In the genomic region with DNA sequence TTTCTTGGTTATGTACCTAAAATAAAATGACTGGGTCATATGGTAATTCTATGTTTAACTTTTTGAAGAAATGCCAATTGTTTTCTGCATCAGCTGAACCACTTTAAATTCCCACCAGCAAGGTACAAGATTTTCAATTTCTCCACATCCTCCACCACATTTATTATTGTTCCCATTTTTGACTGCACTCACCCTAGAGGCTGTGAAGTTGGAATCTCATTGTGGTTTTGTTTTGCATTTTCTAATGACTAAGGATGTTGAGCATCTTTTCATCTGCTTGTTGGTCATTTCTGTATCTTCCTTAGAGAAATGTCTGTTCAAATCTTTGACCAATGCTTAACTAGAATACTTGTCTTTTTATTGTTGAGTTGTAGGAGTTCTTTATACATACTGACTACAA, we compare ENCODE assay signal across 14 cellular contexts.
DNase-seq lines count a peak whose midpoint lies in the region; ATAC-seq and TF ChIP-seq lines count a peak whose summit lies in the region.
"Had no signal": no experiment of that assay in that cellular context is flagged by ENCODE, and none has a peak within 500 bp of the region (broad histone marks: within the 10 kb centered on the region; RNA-seq: fewer than 3 reads in every experiment).

No MANE protein-coding gene starts in this region.

- H3K36me3 ChIP-seq in PC-3 (ENCODE audit: low read depth, low read length), result no peaks in the 10 kb centered on the region
- H3K36me3 ChIP-seq: BLaER1 treated with 17β-estradiol and CSF1 and Interleukin-3, amounts not matched to agents 10 nM and 100 nM; HAP-1 had no signal

- H3K9me2 ChIP-seq in PC-3 (replicated peaks; ENCODE audit: low read length), result no peaks in the 10 kb centered on the region

- no peaks in the 10 kb centered on the region for H3K79me2 ChIP-seq in PC-3 (ENCODE audit: low read length)

- H3K4me3 ChIP-seq in PC-3 (ENCODE audit: low read length), result no peak overlapping the region
- no peak overlapping the region for H3K4me3 ChIP-seq in coronary artery
- H3K4me3 ChIP-seq: BLaER1 treated with 17β-estradiol and CSF1 and Interleukin-3, amounts not matched to agents 10 nM and 100 nM; HAP-1 had no signal

- peaks cover 29% of the 10 kb centered on the region for H3K4me1 ChIP-seq in PC-3 (ENCODE audit: insufficient read depth, low read length)
- H3K4me1 ChIP-seq: BLaER1 treated with 17β-estradiol and CSF1 and Interleukin-3, amounts not matched to agents 10 nM and 100 nM; HAP-1 had no signal

- POLR2A ChIA-PET in PC-3 (lab: Charles Lee; ENCODE audit: unreplicated experiment), result no interaction called here

- no peak overlapping the region for H2AFZ ChIP-seq in PC-3 (ENCODE audit: low read length)

- H3K27ac ChIP-seq in PC-3 (ENCODE audit: low read length), result peak overlapping the region; percentile 79
- H3K27ac ChIP-seq in coronary artery, result no peak overlapping the region
- H3K27ac ChIP-seq: BLaER1 treated with 17β-estradiol and CSF1 and Interleukin-3, amounts not matched to agents 10 nM and 100 nM had no signal

- peaks cover 6% of the 10 kb centered on the region for H3F3A ChIP-seq in PC-3 (ENCODE audit: low read length, unreplicated experiment)

- no peak overlapping the region for H3K4me2 ChIP-seq in PC-3 (ENCODE audit: low read length)
- H3K4me2 ChIP-seq: BLaER1 treated with 17β-estradiol and CSF1 and Interleukin-3, amounts not matched to agents 10 nM and 100 nM had no signal

- CTCF ChIA-PET in PC-3 (lab: Charles Lee), result no interaction called here

- TF ChIP-seq CTCF in PC-3 (conservative IDR thresholded peaks at IDR 0.05; ENCODE audit: low read depth, low read length) (no peak), coronary artery (IDR thresholded peaks at IDR 0.05) (no peak)

- no peaks in the 10 kb centered on the region for H3K27me3 ChIP-seq in PC-3 (ENCODE audit: low read length)
- H3K27me3 ChIP-seq: BLaER1 treated with 17β-estradiol and CSF1 and Interleukin-3, amounts not matched to agents 10 nM and 100 nM had no signal

- H3K9ac ChIP-seq in PC-3 (ENCODE audit: low read length), result no peak overlapping the region
- H3K9ac ChIP-seq: BLaER1 treated with 17β-estradiol and CSF1 and Interleukin-3, amounts not matched to agents 10 nM and 100 nM had no signal

- ATAC-seq in PC-3, result no peak

- no peaks in the 10 kb centered on the region for H4K20me1 ChIP-seq in PC-3 (ENCODE audit: low read length)
- H4K20me1 ChIP-seq: BLaER1 treated with 17β-estradiol and CSF1 and Interleukin-3, amounts not matched to agents 10 nM and 100 nM had no signal

- DNase-seq in EL (peak; percentile 29), PC-3 (no peak), kidney glomerular epithelial cell (lab: John Stamatoyannopoulos, UW) (peak; percentile 4), DMS79 treated with DMSO at 0.1 percent for 48 hours (lab: John Stamatoyannopoulos, UW) (no peak), coronary artery (ENCODE audit: low spot score) (no peak)
- no peak for DNase-seq in activated naive CD4-positive, alpha-beta T cell treated with Interleukin-2 at 50 U/mL for 16 hours
- DNase-seq: Calu3; CD4-positive, alpha-beta T cell; CD8-positive, alpha-beta memory T cell; DMS53; GOT3; HFFc6 had no signal

- no peaks in the 10 kb centered on the region for H3K9me3 ChIP-seq in PC-3 (ENCODE audit: low read length)
- H3K9me3 ChIP-seq: HAP-1 had no signal

- no TSS peak for BruUV-seq in PC-3 (replicated peaks; lab: Mats Ljungman, UMichigan)

- intact Hi-C loops in PC-3 (cut with micrococcal nuclease), result no loop called here

Comparison
In these comparisons a context has a peak if more than half of its experiments do, and no peak if none do; other contexts are left out.
1. DNase-seq: peak in EL (single experiment) and kidney glomerular epithelial cell (single experiment); none in PC-3 (single experiment), DMS79 treated with DMSO at 0.1 percent for 48 hours (single experiment), activated naive CD4-positive, alpha-beta T cell treated with Interleukin-2 at 50 U/mL for 16 hours (single experiment) and coronary artery (single experiment).